12 cellular contexts compared by ENCODE assay signal in the genomic region with DNA sequence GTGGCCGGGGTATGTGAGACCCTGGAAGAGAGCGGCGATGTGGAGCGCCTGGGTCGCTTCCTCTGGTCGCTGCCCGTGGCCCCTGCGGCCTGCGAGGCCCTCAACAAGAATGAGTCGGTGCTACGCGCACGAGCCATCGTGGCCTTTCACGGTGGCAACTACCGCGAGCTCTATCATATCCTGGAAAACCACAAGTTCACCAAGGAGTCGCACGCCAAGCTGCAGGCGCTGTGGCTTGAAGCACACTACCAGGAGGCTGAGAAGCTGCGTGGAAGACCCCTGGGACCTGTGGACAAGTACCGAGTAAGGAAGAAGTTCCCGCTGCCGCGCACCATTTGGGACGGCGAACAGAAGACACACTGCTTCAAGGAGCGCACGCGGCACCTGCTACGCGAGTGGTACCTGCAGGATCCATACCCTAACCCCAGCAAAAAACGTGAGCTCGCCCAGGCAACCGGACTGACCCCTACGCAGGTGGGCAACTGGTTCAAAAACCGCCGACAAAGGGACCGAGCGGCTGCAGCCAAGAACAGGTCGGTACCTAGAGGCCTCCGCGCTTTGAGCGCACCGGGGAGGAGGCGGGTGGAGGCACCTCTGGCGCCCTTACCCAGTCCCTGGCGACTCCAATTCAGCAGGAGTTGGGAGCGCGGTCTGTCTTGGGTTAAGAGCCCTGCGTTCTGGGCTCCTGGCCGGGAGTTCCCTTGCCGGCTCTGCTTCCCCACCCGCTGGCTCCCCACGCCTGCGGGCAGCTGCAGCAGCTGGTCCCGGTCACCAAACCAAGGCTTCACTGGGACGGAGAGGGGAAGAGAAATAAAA. TPM values are rescaled to one million over a fixed set of nuclear protein-coding genes. Genes with fewer than 3 reads are reported as not detected.
DNase-seq lines count a peak whose midpoint lies in the region; ATAC-seq and TF ChIP-seq lines count a peak whose summit lies in the region.
"Had no signal": no experiment of that assay in that cellular context is flagged by ENCODE, and none has a peak within 500 bp of the region (broad histone marks: within the 10 kb centered on the region; RNA-seq: fewer than 3 reads in every experiment).

No MANE protein-coding gene starts in this region.

- peak overlapping the region; percentile 4 for H3K4me3 Mint-ChIP-seq in activated naive CD8-positive, alpha-beta T cell treated with anti-CD3 and anti-CD28 coated beads, Interleukin-2, amount 50 U/mL, for 24 hours
- H3K4me3 Mint-ChIP-seq in nephron progenitor cell, result peak overlapping the region; percentile 34
- H3K4me3 Mint-ChIP-seq: immature natural killer cell had no signal

- peaks cover 39% of the 10 kb centered on the region for H3K4me1 ChIP-seq in HUES6 (ENCODE audit: control insufficient read depth, insufficient read depth, low read length)

- H3K27ac ChIP-seq in HUES6 (ENCODE audit: low read depth, low read length), result no peak overlapping the region

- H3K9me3 ChIP-seq in HUES6 (ENCODE audit: control insufficient read depth, insufficient read depth, low read depth, low read length), result no peaks in the 10 kb centered on the region

- peaks cover 100% of the 10 kb centered on the region for H3K27me3 ChIP-seq in HUES6 (ENCODE audit: control insufficient read depth, insufficient read depth, low read length)

- no peak overlapping the region for H3K27ac Mint-ChIP-seq in activated naive CD8-positive, alpha-beta T cell treated with anti-CD3 and anti-CD28 coated beads, Interleukin-2, amount 50 U/mL, for 24 hours
- H3K27ac Mint-ChIP-seq in nephron progenitor cell, result no peak overlapping the region
- H3K27ac Mint-ChIP-seq: immature natural killer cell had no signal

- no peak for TF ChIP-seq CTCF in nephron progenitor cell (IDR thresholded peaks at IDR 0.05)

- H3K4me1 Mint-ChIP-seq in activated naive CD8-positive, alpha-beta T cell treated with anti-CD3 and anti-CD28 coated beads, Interleukin-2, amount 50 U/mL, for 24 hours, result peaks cover 27% of the 10 kb centered on the region
- peaks cover 33% of the 10 kb centered on the region for H3K4me1 Mint-ChIP-seq in nephron progenitor cell

- no peaks in the 10 kb centered on the region for H3K36me3 ChIP-seq in HUES6 (ENCODE audit: control insufficient read depth, insufficient read depth, low read length)

- H3K36me3 Mint-ChIP-seq in activated naive CD8-positive, alpha-beta T cell treated with anti-CD3 and anti-CD28 coated beads, Interleukin-2, amount 50 U/mL, for 24 hours (ENCODE audit: low read depth), result no peaks in the 10 kb centered on the region
- no peaks in the 10 kb centered on the region for H3K36me3 Mint-ChIP-seq in nephron progenitor cell (ENCODE audit: low read depth)

- peaks cover 83% of the 10 kb centered on the region for H3K27me3 Mint-ChIP-seq in activated naive CD8-positive, alpha-beta T cell treated with anti-CD3 and anti-CD28 coated beads, Interleukin-2, amount 50 U/mL, for 24 hours
- H3K27me3 Mint-ChIP-seq in nephron progenitor cell (ENCODE audit: low read depth, poor library complexity), result peaks cover 100% of the 10 kb centered on the region

- DNase-seq in D341Med (ENCODE audit: low spot score), result peak; percentile 52
- DNase-seq in activated naive CD8-positive, alpha-beta T cell treated with anti-CD3 and anti-CD28 coated beads, Interleukin-2, amount 50 U/mL, for 24 hours, result no peak
- DNase-seq in nephron progenitor cell, result peak; percentile 42
- no peak for DNase-seq in NCI-H1092 (lab: John Stamatoyannopoulos, UW)
- DNase-seq in mesenteric fat pad (ENCODE audit: low spot score), result no peak
- DNase-seq in NCI-H1105 treated with DMSO at 0.1 percent for 48 hours (lab: John Stamatoyannopoulos, UW), result no peak
- DNase-seq: DMS153, immature natural killer cell, T-helper 9 cell had no signal

- H3K9me3 Mint-ChIP-seq in activated naive CD8-positive, alpha-beta T cell treated with anti-CD3 and anti-CD28 coated beads, Interleukin-2, amount 50 U/mL, for 24 hours, result no peaks in the 10 kb centered on the region
- no peaks in the 10 kb centered on the region for H3K9me3 Mint-ChIP-seq in nephron progenitor cell

- no peak for ATAC-seq in activated naive CD8-positive, alpha-beta T cell treated with anti-CD3 and anti-CD28 coated beads, Interleukin-2, amount 50 U/mL, for 24 hours
- ATAC-seq in GM21390 (IDR thresholded peaks at IDR 0.05; ENCODE audit: unreplicated experiment), result no peak

- H3K4me3 ChIP-seq in HUES6 (ENCODE audit: low read depth, low read length), result peak overlapping the region; percentile 61

- no peak overlapping the region for H3K9ac ChIP-seq in HUES6 (ENCODE audit: low read length)

RNA-seq across cellular contexts. Expression of gene SIX6, which starts 0.7 kb away (rescaled TPM):
- total RNA-seq in mesenteric fat pad, result not detected
- total RNA-seq: osteoblast had no signal

RNA-seq across cellular contexts. Expression of gene C14orf39, which starts 23.8 kb away (rescaled TPM):
- 0.10 TPM for total RNA-seq in mesenteric fat pad

Comparison
In these comparisons a context has a peak if more than half of its experiments do, and no peak if none do; other contexts are left out.
1. DNase-seq: peak in D341Med (single experiment) and nephron progenitor cell (single experiment); none in activated naive CD8-positive, alpha-beta T cell treated with anti-CD3 and anti-CD28 coated beads, Interleukin-2, amount 50 U/mL, for 24 hours (single experiment), NCI-H1092 (single experiment), mesenteric fat pad (single experiment) and NCI-H1105 treated with DMSO at 0.1 percent for 48 hours (single experiment).